Comparison of ENCODE assay signal across 22 cellular contexts in genomic region chr3:129166579-129167332, GRCh38.
"Had no signal": no experiment of that assay in that cellular context is flagged by ENCODE, and none has a peak within 500 bp of the region (broad histone marks: within the 10 kb centered on the region; RNA-seq: fewer than 3 reads in every experiment).

No MANE protein-coding gene starts in this region.

- H3K27me3 Mint-ChIP-seq: activated B cell treated with CpG ODN at 0.5 μM for 24 hours; activated naive CD8-positive, alpha-beta T cell treated with anti-CD3 and anti-CD28 coated beads, Interleukin-2, amount 10 ng/mL, durations not matched to agents 7 days and 5 days; activated T-cell treated with anti-CD3 and anti-CD28 coated beads, Interleukin-2, amount 50 U/mL, for 24 hours; central memory CD8-positive, alpha-beta T cell; natural killer cell treated with Interleukin-12 subunit alpha and Interleukin-12 subunit beta and Interleukin-15 and Interleukin-18, amount 100 ng/mL, for 72 hours had no signal

- DNase-seq: activated B cell treated with CpG ODN at 0.5 μM for 24 hours; activated CD4-positive, alpha-beta T cell treated with anti-CD3 and anti-CD28 coated beads for 48 hours; activated gamma-delta T cell; activated naive CD8-positive, alpha-beta T cell treated with anti-CD3 and anti-CD28 coated beads, Interleukin-2, amount 10 ng/mL, durations not matched to agents 7 days and 5 days; activated T-cell treated with anti-CD3 and anti-CD28 coated beads, Interleukin-2, amount 50 U/mL, for 24 hours; anterior cingulate cortex; brain microvascular endothelial cell; cortex of kidney; effector CD4-positive, alpha-beta T cell; foreskin fibroblast; mesenchymal stem cell; stimulated activated CD4-positive, alpha-beta T cell treated with anti-CD3 and anti-CD28 coated beads, Interleukin-4, amount 100 ng/mL, for 4 hours; stimulated activated CD8-positive, alpha-beta memory T cell treated with anti-CD3 and anti-CD28 coated beads, Interleukin-4, amount 100 ng/mL, for 48 hours; stimulated activated naive CD4-positive, alpha-beta T cell treated with Interleukin-2 at 50 U/mL for 16 hours; T-helper 2 cell; trophoblast cell had no signal

- H3K27me3 ChIP-seq: brain microvascular endothelial cell, right lobe of liver, suprapubic skin had no signal

- H3K4me3 Mint-ChIP-seq: activated B cell treated with CpG ODN at 0.5 μM for 24 hours; activated naive CD8-positive, alpha-beta T cell treated with anti-CD3 and anti-CD28 coated beads, Interleukin-2, amount 10 ng/mL, durations not matched to agents 7 days and 5 days; activated T-cell treated with anti-CD3 and anti-CD28 coated beads, Interleukin-2, amount 50 U/mL, for 24 hours; central memory CD8-positive, alpha-beta T cell; natural killer cell treated with Interleukin-12 subunit alpha and Interleukin-12 subunit beta and Interleukin-15 and Interleukin-18, amount 100 ng/mL, for 72 hours had no signal

- H3K9me3 Mint-ChIP-seq: activated B cell treated with CpG ODN at 0.5 μM for 24 hours; activated naive CD8-positive, alpha-beta T cell treated with anti-CD3 and anti-CD28 coated beads, Interleukin-2, amount 10 ng/mL, durations not matched to agents 7 days and 5 days; activated T-cell treated with anti-CD3 and anti-CD28 coated beads, Interleukin-2, amount 50 U/mL, for 24 hours; central memory CD8-positive, alpha-beta T cell; natural killer cell treated with Interleukin-12 subunit alpha and Interleukin-12 subunit beta and Interleukin-15 and Interleukin-18, amount 100 ng/mL, for 72 hours had no signal

- H3K4me3 ChIP-seq: prostate gland, right lobe of liver, smooth muscle cell, suprapubic skin had no signal

- H3K27ac ChIP-seq: brain microvascular endothelial cell, prostate gland, right lobe of liver, suprapubic skin had no signal

- ATAC-seq: natural killer cell treated with Interleukin-12 subunit alpha and Interleukin-12 subunit beta and Interleukin-15 and Interleukin-18, amount 100 ng/mL, for 72 hours; right lobe of liver had no signal

- H3K9me3 ChIP-seq: prostate gland, right lobe of liver, suprapubic skin had no signal

- H3K27ac Mint-ChIP-seq: activated B cell treated with CpG ODN at 0.5 μM for 24 hours; activated naive CD8-positive, alpha-beta T cell treated with anti-CD3 and anti-CD28 coated beads, Interleukin-2, amount 10 ng/mL, durations not matched to agents 7 days and 5 days; natural killer cell treated with Interleukin-12 subunit alpha and Interleukin-12 subunit beta and Interleukin-15 and Interleukin-18, amount 100 ng/mL, for 72 hours had no signal
